ENCODE assay signal across 10 cellular contexts in the genomic region with DNA sequence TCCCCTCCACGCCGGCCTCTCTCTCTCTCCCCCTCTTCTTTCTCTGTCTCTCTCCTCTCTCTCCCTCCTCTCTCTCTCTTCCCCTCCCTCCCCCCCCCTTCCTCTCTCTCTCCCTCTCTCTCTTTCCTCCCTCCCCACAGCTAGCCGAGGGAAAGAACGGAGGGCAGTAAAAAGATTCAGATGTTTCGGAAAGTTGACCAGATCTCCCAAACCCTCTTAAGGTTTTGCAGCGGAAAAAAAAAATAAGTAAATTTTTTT. TPM values are rescaled to one million over a fixed set of nuclear protein-coding genes. Genes with fewer than 3 reads are reported as not detected.
A peak's percentile ranks its signal among the peaks of the same experiment; 100 is the strongest.
DNase-seq lines count a peak whose midpoint lies in the region; ATAC-seq, FAIRE-seq and TF ChIP-seq lines count a peak whose summit lies in the region.
"Had no signal": no experiment of that assay in that cellular context is flagged by ENCODE, and none has a peak within 500 bp of the region (broad histone marks: within the 10 kb centered on the region; RNA-seq: fewer than 3 reads in every experiment).

No MANE protein-coding gene starts in this region.

- H3K36me3 Mint-ChIP-seq in GM23338 (ENCODE audit: low read depth): no peaks in the 10 kb centered on the region; the same call in 2 of the 3 replicates
- peaks cover 2% of the 10 kb centered on the region for H3K36me3 Mint-ChIP-seq in stimulated activated effector memory CD8-positive, alpha-beta T cell treated with anti-CD3 and anti-CD28 coated beads, Interleukin-12 subunit alpha, Interleukin-12 subunit beta, amount 100 ng/mL, for 72 hours
- H3K36me3 Mint-ChIP-seq in natural killer cell treated with Interleukin-12 subunit alpha and Interleukin-12 subunit beta and Interleukin-15 and Interleukin-18, amount 100 ng/mL, for 72 hours: no peaks in the 10 kb centered on the region

- H3K9ac ChIP-seq in SK-N-MC (ENCODE audit: insufficient read length): peak overlapping the region; percentile 93

- H3K27ac Mint-ChIP-seq in GM23338: no peak overlapping the region
- no peak overlapping the region for H3K27ac Mint-ChIP-seq in stimulated activated effector memory CD8-positive, alpha-beta T cell treated with anti-CD3 and anti-CD28 coated beads, Interleukin-12 subunit alpha, Interleukin-12 subunit beta, amount 100 ng/mL, for 72 hours
- H3K27ac Mint-ChIP-seq in natural killer cell treated with Interleukin-12 subunit alpha and Interleukin-12 subunit beta and Interleukin-15 and Interleukin-18, amount 100 ng/mL, for 72 hours: no peak overlapping the region

- H3K27ac ChIP-seq in GM23338 (ENCODE audit: low read depth) (no peak overlapping the region), SK-N-MC (peak overlapping the region; percentile 92)
- H3K27ac ChIP-seq: sigmoid colon had no signal

- peak overlapping the region; percentile 79 for H3K4me2 ChIP-seq in GM23338

- peak overlapping the region; percentile 55 for H3K4me3 ChIP-seq in GM23338
- H3K4me3 ChIP-seq in SK-N-MC: peak overlapping the region; percentile 99
- H3K4me3 ChIP-seq in iPS-18c (ENCODE audit: insufficient read depth, low read depth, low read length): peak overlapping the region; percentile 36; the same call in 1 of the 2 replicates

- H3K9me3 ChIP-seq in SK-N-MC (ENCODE audit: low read depth, low read length) (no peaks in the 10 kb centered on the region), iPS-18c (ENCODE audit: control insufficient read depth, insufficient read depth, low read length) (peaks cover 11% of the 10 kb centered on the region)

- TF ChIP-seq CTCF in GM23338 (conservative IDR thresholded peaks at IDR 0.05; ENCODE audit: low read depth in 2 of 2): no peak

- ATAC-seq in GM23338: no peak
- no peak for ATAC-seq in stimulated activated effector memory CD8-positive, alpha-beta T cell treated with anti-CD3 and anti-CD28 coated beads, Interleukin-12 subunit alpha, Interleukin-12 subunit beta, amount 100 ng/mL, for 72 hours
- ATAC-seq in natural killer cell treated with Interleukin-12 subunit alpha and Interleukin-12 subunit beta and Interleukin-15 and Interleukin-18, amount 100 ng/mL, for 72 hours: no peak

- H3K79me2 ChIP-seq in GM23338 (replicated peaks; ENCODE audit: insufficient read depth): no peaks in the 10 kb centered on the region

- H3K27me3 Mint-ChIP-seq in GM23338 (ENCODE audit: insufficient read depth, low read depth, poor library complexity): peaks cover 100% of the 10 kb centered on the region
- H3K27me3 Mint-ChIP-seq in natural killer cell treated with Interleukin-12 subunit alpha and Interleukin-12 subunit beta and Interleukin-15 and Interleukin-18, amount 100 ng/mL, for 72 hours: peaks cover 67 to 79% of the 10 kb centered on the region in 2 donors

- peaks cover 46% of the 10 kb centered on the region for H3K4me1 ChIP-seq in GM23338 (ENCODE audit: insufficient read depth)

- H3K36me3 ChIP-seq in GM23338 (ENCODE audit: insufficient read depth) (no peaks in the 10 kb centered on the region), SK-N-MC (ENCODE audit: insufficient read depth, low read length) (no peaks in the 10 kb centered on the region; the same call in 1 of the 2 replicates)
- H3K36me3 ChIP-seq: sigmoid colon had no signal

- H3K9me3 Mint-ChIP-seq in GM23338: peaks cover 3% of the 10 kb centered on the region; the same call in 2 of the 3 replicates
- no peaks in the 10 kb centered on the region for H3K9me3 Mint-ChIP-seq in stimulated activated effector memory CD8-positive, alpha-beta T cell treated with anti-CD3 and anti-CD28 coated beads, Interleukin-12 subunit alpha, Interleukin-12 subunit beta, amount 100 ng/mL, for 72 hours
- no peaks in the 10 kb centered on the region for H3K9me3 Mint-ChIP-seq in natural killer cell treated with Interleukin-12 subunit alpha and Interleukin-12 subunit beta and Interleukin-15 and Interleukin-18, amount 100 ng/mL, for 72 hours

- H3K4me1 Mint-ChIP-seq in GM23338: peaks cover 52% of the 10 kb centered on the region
- peaks cover 20% of the 10 kb centered on the region for H3K4me1 Mint-ChIP-seq in stimulated activated effector memory CD8-positive, alpha-beta T cell treated with anti-CD3 and anti-CD28 coated beads, Interleukin-12 subunit alpha, Interleukin-12 subunit beta, amount 100 ng/mL, for 72 hours
- peaks cover 9 to 17% of the 10 kb centered on the region in 2 donors for H3K4me1 Mint-ChIP-seq in natural killer cell treated with Interleukin-12 subunit alpha and Interleukin-12 subunit beta and Interleukin-15 and Interleukin-18, amount 100 ng/mL, for 72 hours (ENCODE audit: low read depth in 2 of 2)

- no peak for FAIRE-seq in HTR-8/SVneo (lab: Jason Lieb, UNC)

- peaks cover 29% of the 10 kb centered on the region for H4K20me1 ChIP-seq in GM23338 (replicated peaks; ENCODE audit: insufficient read depth)

- peaks cover 100% of the 10 kb centered on the region for H3K27me3 ChIP-seq in GM23338 (ENCODE audit: insufficient read depth)

- no peak for DNase-seq in GM23338 (ENCODE audit: low spot score)
- DNase-seq in SK-N-MC (ENCODE audit: low read depth, low spot score): no peak
- DNase-seq in stimulated activated effector memory CD8-positive, alpha-beta T cell treated with anti-CD3 and anti-CD28 coated beads, Interleukin-12 subunit alpha, Interleukin-12 subunit beta, amount 100 ng/mL, for 72 hours (ENCODE audit: low spot score in 2 of 2): no peak
- DNase-seq in HTR-8/SVneo (ENCODE audit: insufficient read length, low spot score): no peak
- DNase-seq in kidney glomerular epithelial cell (lab: John Stamatoyannopoulos, UW): no peak
- DNase-seq in natural killer cell treated with Interleukin-12 subunit alpha and Interleukin-12 subunit beta and Interleukin-15 and Interleukin-18, amount 100 ng/mL, for 72 hours (ENCODE audit: low spot score): no peak
- no peak for DNase-seq in NCI-H446 (lab: John Stamatoyannopoulos, UW)
- DNase-seq: sigmoid colon had no signal

- no peaks in the 10 kb centered on the region for H3K9me2 ChIP-seq in GM23338 (ENCODE audit: insufficient read depth)

- no peak overlapping the region for H2AFZ ChIP-seq in GM23338

- peak overlapping the region; percentile 65 for H3K4me3 Mint-ChIP-seq in GM23338
- peak overlapping the region; percentile 27 for H3K4me3 Mint-ChIP-seq in stimulated activated effector memory CD8-positive, alpha-beta T cell treated with anti-CD3 and anti-CD28 coated beads, Interleukin-12 subunit alpha, Interleukin-12 subunit beta, amount 100 ng/mL, for 72 hours
- no peak overlapping the region for H3K4me3 Mint-ChIP-seq in natural killer cell treated with Interleukin-12 subunit alpha and Interleukin-12 subunit beta and Interleukin-15 and Interleukin-18, amount 100 ng/mL, for 72 hours

- peaks cover 15% of the 10 kb centered on the region for H3F3A ChIP-seq in GM23338 (replicated peaks; ENCODE audit: low read depth)

TF ChIP-seq in GM23338, 12 proteins besides CTCF, POLR2A, EP300 and RAD21 (continues in another document):
- TF ChIP-seq EZH2 (IDR thresholded peaks at IDR 0.05; ENCODE audit: low read depth, unreplicated experiment): no peak

RNA-seq across cellular contexts. Expression of gene ALX4, which starts 0.2 kb away (rescaled TPM):
- total RNA-seq in GM23338 (2014; rRNA removed; shearing (Covaris generic)): not detected in 2 replicates
- not detected in 2 replicates for polyA plus RNA-seq in GM23338 (2016; fragmentation: Nextera tagmentation; extraction: Ambion mirVana)
- total RNA-seq in natural killer cell treated with Interleukin-12 subunit alpha and Interleukin-12 subunit beta and Interleukin-15 and Interleukin-18, amount 100 ng/mL, for 72 hours: not detected
- total RNA-seq: lung microvascular endothelial cell, sigmoid colon had no signal
- polyA plus RNA-seq: sigmoid colon had no signal

Comparison
In these comparisons a context has a peak if more than half of its experiments do, and no peak if none do; other contexts are left out.
1. H3K4me3 ChIP-seq: peak in every context shown above with its lines; median percentile 99 in SK-N-MC; 55 in GM23338; 36 in iPS-18c.